In the genomic region with DNA sequence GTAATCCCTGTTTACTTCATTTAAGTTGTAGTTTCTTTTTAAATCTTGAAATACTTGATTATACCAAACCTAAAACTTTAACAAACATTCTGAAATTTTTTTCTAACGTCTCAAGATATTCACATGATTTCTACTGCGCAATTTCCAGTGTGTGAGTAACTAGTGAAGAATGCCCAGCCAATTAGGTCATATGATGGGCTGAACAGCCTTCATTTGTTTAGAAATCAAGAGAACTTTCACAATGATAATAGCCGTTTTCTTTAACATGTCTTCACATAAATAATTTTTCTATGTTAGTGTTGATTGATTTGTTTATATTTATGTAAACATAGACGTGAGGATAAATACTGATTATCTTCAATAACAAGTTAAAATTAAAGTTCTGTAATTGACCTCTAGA, we compare ENCODE assay signal across 11 cellular contexts. TPM values are rescaled to one million over a fixed set of nuclear protein-coding genes. Genes with fewer than 3 reads are reported as not detected.
DNase-seq lines count a peak whose midpoint lies in the region; ATAC-seq and TF ChIP-seq lines count a peak whose summit lies in the region.
"Had no signal": no experiment of that assay in that cellular context is flagged by ENCODE, and none has a peak within 500 bp of the region (broad histone marks: within the 10 kb centered on the region; RNA-seq: fewer than 3 reads in every experiment).

No MANE protein-coding gene starts in this region.

- ATAC-seq in HG03159 (IDR thresholded peaks at IDR 0.05; ENCODE audit: unreplicated experiment) (no peak), HG02610 (IDR thresholded peaks at IDR 0.05; ENCODE audit: unreplicated experiment) (no peak), GM19395 (IDR thresholded peaks at IDR 0.05; ENCODE audit: unreplicated experiment) (no peak)

- no peak overlapping the region for H3K27ac Mint-ChIP-seq in activated CD4-positive, alpha-beta memory T cell treated with anti-CD3 and anti-CD28 coated beads for 36 hours

- no peak for TF ChIP-seq CTCF in fibroblast of villous mesenchyme (IDR thresholded peaks at IDR 0.05; ENCODE audit: insufficient read depth, low read depth, low read length)

- no peaks in the 10 kb centered on the region for H3K27me3 Mint-ChIP-seq in activated CD4-positive, alpha-beta memory T cell treated with anti-CD3 and anti-CD28 coated beads for 36 hours

- POLR2A ChIA-PET in activated CD4-positive, alpha-beta memory T cell treated with anti-CD3 and anti-CD28 coated beads for 36 hours (lab: Charles Lee), result no interaction called here

- no peak overlapping the region for H3K4me3 Mint-ChIP-seq in activated CD4-positive, alpha-beta memory T cell treated with anti-CD3 and anti-CD28 coated beads for 36 hours

- peaks cover 23% of the 10 kb centered on the region for H3K36me3 Mint-ChIP-seq in activated CD4-positive, alpha-beta memory T cell treated with anti-CD3 and anti-CD28 coated beads for 36 hours

- CTCF ChIA-PET in activated CD4-positive, alpha-beta memory T cell treated with anti-CD3 and anti-CD28 coated beads for 36 hours (lab: Charles Lee), result no interaction called here

- no peak overlapping the region for H3K4me3 ChIP-seq in fibroblast of villous mesenchyme (ENCODE audit: low read depth, low read length)

- intact Hi-C loops in activated CD4-positive, alpha-beta memory T cell treated with anti-CD3 and anti-CD28 coated beads for 36 hours (cut with micrococcal nuclease), result no loop called here

- H3K4me1 Mint-ChIP-seq in activated CD4-positive, alpha-beta memory T cell treated with anti-CD3 and anti-CD28 coated beads for 36 hours (ENCODE audit: low read depth), result peaks cover 60% of the 10 kb centered on the region

- DNase-seq in CD1c-positive myeloid dendritic cell (ENCODE audit: extremely low spot score) (peak; percentile 39), SW 1271 (lab: John Stamatoyannopoulos, UW) (peak; percentile 14 to 62), fibroblast of villous mesenchyme (ENCODE audit: low read depth) (peak; percentile 96), pulmonary artery endothelial cell (ENCODE audit: low read depth, low spot score) (peak; percentile 75)
- no peak for DNase-seq in activated CD4-positive, alpha-beta memory T cell treated with anti-CD3 and anti-CD28 coated beads for 36 hours
- DNase-seq: DMS79, GOT3, NCI-H2227 treated with DMSO at 0.1 percent for 48 hours had no signal

- H3K9me3 Mint-ChIP-seq in activated CD4-positive, alpha-beta memory T cell treated with anti-CD3 and anti-CD28 coated beads for 36 hours, result no peaks in the 10 kb centered on the region

RNA-seq across cellular contexts. Expression of gene STAM, which starts 21.8 kb away (rescaled TPM):
- total RNA-seq in fibroblast of villous mesenchyme (38.0 and 46.6 TPM in 2 replicates), pulmonary artery endothelial cell (12.5 and 17.5 TPM in 2 replicates)
- 10 to 100 TPM; 24.5 to 29.9 TPM for total RNA-seq in activated CD4-positive, alpha-beta memory T cell treated with anti-CD3 and anti-CD28 coated beads for 36 hours

RNA-seq across cellular contexts. Expression of gene HACD1, which starts 48.6 kb away (rescaled TPM):
- total RNA-seq in fibroblast of villous mesenchyme (43.2 and 102 TPM in 2 replicates), pulmonary artery endothelial cell (25.8 and 33.4 TPM in 2 replicates)
- 1 to 10 TPM; 3.3 to 4.1 TPM for total RNA-seq in activated CD4-positive, alpha-beta memory T cell treated with anti-CD3 and anti-CD28 coated beads for 36 hours
